Comparison of ENCODE assay signal across 26 cellular contexts in the genomic region with DNA sequence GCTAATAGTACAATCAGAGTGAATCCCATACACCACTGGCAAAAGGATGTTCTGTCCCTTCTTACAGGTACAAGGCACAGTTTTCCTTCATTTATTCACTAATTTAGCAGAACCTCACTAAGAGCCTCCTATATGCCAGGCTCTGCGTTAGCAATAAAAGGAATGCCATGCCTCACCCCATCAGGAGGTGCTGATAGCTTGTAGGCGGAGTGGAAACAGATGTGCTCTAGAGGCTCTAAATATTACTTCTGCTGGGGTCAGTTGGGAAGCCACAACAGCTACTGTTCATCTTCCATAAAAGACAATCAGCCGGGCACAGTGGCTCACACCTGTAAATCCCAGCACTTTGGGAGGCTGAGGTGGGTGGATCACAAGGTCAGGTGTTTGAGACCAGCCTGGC.
"Had no signal": no experiment of that assay in that cellular context is flagged by ENCODE, and none has a peak within 500 bp of the region (broad histone marks: within the 10 kb centered on the region; RNA-seq: fewer than 3 reads in every experiment).

No MANE protein-coding gene starts in this region.

- ATAC-seq: lower lobe of right lung; natural killer cell; psoas muscle; sciatic nerve; stimulated activated effector memory CD8-positive, alpha-beta T cell treated with anti-CD3 and anti-CD28 coated beads, Interleukin-12 subunit alpha, Interleukin-12 subunit beta, amount 100 ng/mL, for 72 hours; upper lobe of right lung had no signal

- H3K27ac ChIP-seq: lower lobe of right lung, neural progenitor cell, neutrophil, parathyroid adenoma, psoas muscle, skin epidermis, suprapubic skin, thoracic aorta, tibial artery, upper lobe of right lung had no signal

- H3K4me3 ChIP-seq: lower lobe of right lung, neural progenitor cell, psoas muscle, skin epidermis, suprapubic skin, thoracic aorta, tibial artery, upper lobe of right lung had no signal

- H3K4me1 ChIP-seq: lower lobe of right lung, neural progenitor cell, parathyroid adenoma, psoas muscle, suprapubic skin, tibial artery, upper lobe of right lung had no signal

- H3K9me3 ChIP-seq: lower lobe of right lung, neutrophil, psoas muscle, suprapubic skin, thoracic aorta, tibial artery, upper lobe of right lung had no signal

- H3K27me3 ChIP-seq: neural progenitor cell, neutrophil, suprapubic skin, tibial artery, upper lobe of right lung had no signal

- DNase-seq: hippocampal formation; kidney glomerular epithelial cell; lower lobe of right lung; mammary epithelial cell; mesenchymal stem cell; naive B cell; natural killer cell; nephron progenitor cell; occipital lobe; psoas muscle; stimulated activated CD4-positive, alpha-beta T cell treated with anti-CD3 and anti-CD28 coated beads, Interleukin-12 subunit alpha, Interleukin-12 subunit beta, amount 100 ng/mL, for 4 hours; stimulated activated CD4-positive, alpha-beta T cell treated with anti-CD3 and anti-CD28 coated beads, Interleukin-15, amount 100 ng/mL, for 24 hours; stimulated activated CD4-positive, alpha-beta T cell treated with anti-CD3 and anti-CD28 coated beads, Interleukin-2, amount 100 ng/mL, for 24 hours; stimulated activated CD4-positive, alpha-beta T cell treated with anti-CD3 and anti-CD28 coated beads, Interleukin-4, amount 100 ng/mL, for 24 hours; stimulated activated naive CD4-positive, alpha-beta T cell; tibial artery; trophoblast cell; upper lobe of right lung had no signal
